8 cellular contexts compared by ENCODE assay signal in the genomic region with DNA sequence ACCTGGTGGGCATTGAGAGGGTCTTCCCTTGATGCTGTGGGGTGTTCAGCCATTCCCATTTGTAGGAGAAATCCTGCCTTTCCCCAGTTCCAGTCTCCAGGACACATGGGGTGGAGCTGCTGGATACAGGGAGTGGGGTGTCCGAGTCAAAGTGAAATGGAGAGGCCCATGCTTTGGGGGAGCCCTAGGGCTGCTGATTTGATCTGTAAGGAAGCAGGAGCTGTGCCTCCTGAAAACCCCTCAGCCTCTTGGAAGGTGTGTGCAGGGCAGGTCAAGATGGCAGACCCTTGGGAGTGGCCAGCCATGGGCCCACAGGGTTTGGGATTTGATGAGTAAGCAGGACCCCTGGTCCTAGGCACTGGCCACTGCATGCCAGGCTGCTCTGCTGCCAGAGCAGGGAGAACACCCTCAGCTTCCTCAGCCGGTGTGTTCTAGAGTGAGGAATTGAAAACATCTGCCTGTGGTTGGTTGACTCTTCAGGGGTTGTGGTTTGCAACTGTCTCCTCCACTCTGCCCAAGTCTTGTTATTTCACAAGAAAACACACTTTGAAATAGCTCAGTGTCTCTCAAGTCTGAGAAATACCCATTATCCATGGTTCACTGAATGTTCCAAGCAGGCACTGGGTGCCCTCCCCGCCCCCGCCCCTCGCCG.
DNase-seq lines count a peak whose midpoint lies in the region; ATAC-seq and TF ChIP-seq lines count a peak whose summit lies in the region.

No MANE protein-coding gene starts in this region.

- H3K4me1 ChIP-seq in upper lobe of right lung, result no peaks in the 10 kb centered on the region

- TF ChIP-seq CTCF in natural killer cell (IDR thresholded peaks at IDR 0.05) (no peak), epithelial cell of proximal tubule (conservative IDR thresholded peaks at IDR 0.05; ENCODE audit: low read depth, low read length) (no peak), upper lobe of right lung (IDR thresholded peaks at IDR 0.05) (no peak)

- peak; percentile 61 to 65 for ATAC-seq in natural killer cell treated with Interleukin-12 subunit alpha and Interleukin-12 subunit beta and Interleukin-15 and Interleukin-18, amount 100 ng/mL, for 72 hours
- no peak for ATAC-seq in natural killer cell
- peak; percentile 60 for ATAC-seq in upper lobe of right lung

- H3K36me3 ChIP-seq in KOPT-K1 (ENCODE audit: insufficient read depth, low read length), result peaks cover 76% of the 10 kb centered on the region
- no peaks in the 10 kb centered on the region for H3K36me3 ChIP-seq in upper lobe of right lung

- H3K27me3 Mint-ChIP-seq in natural killer cell treated with Interleukin-12 subunit alpha and Interleukin-12 subunit beta and Interleukin-15 and Interleukin-18, amount 100 ng/mL, for 72 hours, result no peaks in the 10 kb centered on the region
- H3K27me3 Mint-ChIP-seq in natural killer cell (ENCODE audit: low read depth in 2 of 2), result no peaks in the 10 kb centered on the region

- no peaks in the 10 kb centered on the region for H3K36me3 Mint-ChIP-seq in natural killer cell treated with Interleukin-12 subunit alpha and Interleukin-12 subunit beta and Interleukin-15 and Interleukin-18, amount 100 ng/mL, for 72 hours
- H3K36me3 Mint-ChIP-seq in natural killer cell, result peaks cover 30% of the 10 kb centered on the region

- H3K27me3 ChIP-seq in upper lobe of right lung, result no peaks in the 10 kb centered on the region

- H3K4me1 Mint-ChIP-seq in natural killer cell treated with Interleukin-12 subunit alpha and Interleukin-12 subunit beta and Interleukin-15 and Interleukin-18, amount 100 ng/mL, for 72 hours (ENCODE audit: low read depth in 2 of 2), result peaks cover 0 to 5% of the 10 kb centered on the region in 2 donors
- no peaks in the 10 kb centered on the region for H3K4me1 Mint-ChIP-seq in natural killer cell

- H3K27ac ChIP-seq in KOPT-K1 (ENCODE audit: low read depth, low read length, poor library complexity, severe bottlenecking) (peak overlapping the region; percentile 97), upper lobe of right lung (peak overlapping the region; percentile 25)

- no peak overlapping the region for H3K27ac Mint-ChIP-seq in natural killer cell treated with Interleukin-12 subunit alpha and Interleukin-12 subunit beta and Interleukin-15 and Interleukin-18, amount 100 ng/mL, for 72 hours
- no peak overlapping the region for H3K27ac Mint-ChIP-seq in natural killer cell

- H3K4me3 Mint-ChIP-seq in natural killer cell treated with Interleukin-12 subunit alpha and Interleukin-12 subunit beta and Interleukin-15 and Interleukin-18, amount 100 ng/mL, for 72 hours, result no peak overlapping the region
- no peak overlapping the region for H3K4me3 Mint-ChIP-seq in natural killer cell

- no peak for DNase-seq in natural killer cell treated with Interleukin-12 subunit alpha and Interleukin-12 subunit beta and Interleukin-15 and Interleukin-18, amount 100 ng/mL, for 72 hours (ENCODE audit: low spot score)
- DNase-seq in natural killer cell (no peak), epithelial cell of proximal tubule (ENCODE audit: low read depth) (peak; percentile 90), upper lobe of right lung (no peak), NCI-H187 (lab: John Stamatoyannopoulos, UW) (no peak), NCI-H2081 (lab: John Stamatoyannopoulos, UW) (no peak), H4 (ENCODE audit: low spot score) (no peak)

- intact Hi-C loops in natural killer cell (cut with micrococcal nuclease), result no loop called here
- intact Hi-C loops in upper lobe of right lung (cut with DNase I), result no loop called here

- H3K9me3 ChIP-seq in KOPT-K1 (ENCODE audit: insufficient read depth, low read length, poor library complexity, severe bottlenecking), result no peaks in the 10 kb centered on the region
- H3K9me3 ChIP-seq in upper lobe of right lung, result no peaks in the 10 kb centered on the region

- H3K9me3 Mint-ChIP-seq in natural killer cell treated with Interleukin-12 subunit alpha and Interleukin-12 subunit beta and Interleukin-15 and Interleukin-18, amount 100 ng/mL, for 72 hours, result no peaks in the 10 kb centered on the region
- no peaks in the 10 kb centered on the region for H3K9me3 Mint-ChIP-seq in natural killer cell

- H3K4me3 ChIP-seq in epithelial cell of proximal tubule (ENCODE audit: low read depth, low read length) (peak overlapping the region; percentile 46), upper lobe of right lung (no peak overlapping the region)

Comparison
In these comparisons a context has a peak if more than half of its experiments do, and no peak if none do; other contexts are left out.
1. ATAC-seq: peak in natural killer cell treated with Interleukin-12 subunit alpha and Interleukin-12 subunit beta and Interleukin-15 and Interleukin-18, amount 100 ng/mL, for 72 hours (2 of 2) and upper lobe of right lung (single experiment); none in natural killer cell (0 of 3).